In the genomic region with DNA sequence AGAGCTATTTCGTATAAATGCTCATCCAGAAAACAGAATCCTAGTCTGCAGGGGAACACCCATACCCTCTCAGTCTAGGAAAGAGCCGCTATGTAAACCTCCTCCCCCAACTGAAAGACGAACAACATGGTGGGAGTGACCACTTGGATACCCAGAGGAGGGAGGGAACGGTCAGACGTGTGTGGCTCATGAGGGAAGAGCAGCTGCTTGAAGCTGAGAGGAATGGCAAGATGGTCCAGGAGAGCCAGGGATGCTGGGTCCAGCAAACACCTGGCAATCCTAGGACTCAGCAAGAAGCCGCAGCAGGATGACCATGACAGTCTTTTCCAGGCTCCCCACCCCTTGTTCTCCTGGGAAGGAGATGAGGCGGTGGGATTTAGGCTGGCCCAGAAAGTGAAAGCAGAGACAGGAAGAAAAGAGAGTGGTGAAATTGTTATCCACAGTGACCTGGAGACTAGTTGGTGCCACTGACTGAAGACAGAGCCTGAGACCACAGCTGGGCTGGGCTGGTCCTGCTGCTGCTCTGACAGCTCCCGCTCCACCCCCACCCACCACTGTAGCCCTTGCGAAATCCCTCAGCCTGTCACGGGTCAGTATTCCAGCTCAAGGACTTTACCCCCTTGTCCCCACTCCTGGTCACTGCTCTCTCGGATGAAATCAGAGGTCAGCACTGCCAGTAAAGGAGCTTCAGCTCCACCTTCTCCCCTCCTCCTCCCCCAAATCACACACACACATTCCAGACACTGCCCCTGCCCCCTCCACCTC, we compare ENCODE assay signal across 8 cellular contexts. TPM values are rescaled to one million over a fixed set of nuclear protein-coding genes. Genes with fewer than 3 reads are reported as not detected.
DNase-seq lines count a peak whose midpoint lies in the region; ATAC-seq lines count a peak whose summit lies in the region.

No MANE protein-coding gene starts in this region.

- H3K4me3 ChIP-seq in iPS-15b (ENCODE audit: low read depth, low read length) (peak overlapping the region; percentile 33), skeletal muscle tissue (ENCODE audit: low read length in 3 of 3) (peak overlapping the region; percentile 1 to 49 (median 13))

- DNase-seq in HT-29 (ENCODE audit: low spot score) (peak; percentile 57), RKO (ENCODE audit: low spot score) (no peak), cerebellum (ENCODE audit: low spot score) (no peak)

- H3K4me1 ChIP-seq in iPS-15b (ENCODE audit: control insufficient read depth, insufficient read depth, low read length) = peaks cover 34% of the 10 kb centered on the region
- peaks cover 37 to 42% (median 39%) of the 10 kb centered on the region in 3 donors for H3K4me1 ChIP-seq in skeletal muscle tissue (ENCODE audit: control insufficient read depth in 3 of 3, insufficient read depth in 3 of 3, low read length in 3 of 3)

- H3K27ac ChIP-seq in adipose tissue (ENCODE audit: low read depth, low read length) (peak overlapping the region; percentile 20), skeletal muscle tissue (ENCODE audit: low read depth, low read length) (peak overlapping the region; percentile 79)

- peak overlapping the region; percentile 0 for H3K9ac ChIP-seq in iPS-15b (ENCODE audit: low read depth, low read length)
- H3K9ac ChIP-seq in skeletal muscle tissue (ENCODE audit: low read depth in 1 of 3, low read length in 3 of 3) = peak overlapping the region; percentile 30 to 92 (median 56)

- 24 to 50% (median 48%) methylated on average over 11 of the region's 11 CpGs for WGBS in adipose tissue, 3 donors

- ATAC-seq in HG02588 (IDR thresholded peaks at IDR 0.05; ENCODE audit: unreplicated experiment) (no peak), HG03196 (IDR thresholded peaks at IDR 0.05; ENCODE audit: unreplicated experiment) (no peak)

- H3K27me3 ChIP-seq in iPS-15b (ENCODE audit: control insufficient read depth, insufficient read depth, low read length) (no peaks in the 10 kb centered on the region), skeletal muscle tissue (ENCODE audit: control insufficient read depth in 3 of 3, insufficient read depth in 3 of 3, low read length in 3 of 3) (no peaks in the 10 kb centered on the region)

- H3K9me3 ChIP-seq in iPS-15b (ENCODE audit: control insufficient read depth, insufficient read depth, low read length) (no peaks in the 10 kb centered on the region), skeletal muscle tissue (ENCODE audit: control insufficient read depth in 3 of 3, low read length in 3 of 3) (no peaks in the 10 kb centered on the region)

- peaks cover 36% of the 10 kb centered on the region for H3K36me3 ChIP-seq in iPS-15b (ENCODE audit: control insufficient read depth, insufficient read depth, low read length)
- peaks cover 28 to 36% (median 29%) of the 10 kb centered on the region in 3 donors for H3K36me3 ChIP-seq in skeletal muscle tissue (ENCODE audit: control insufficient read depth in 3 of 3, insufficient read depth in 3 of 3, low read length in 3 of 3)

RNA-seq across cellular contexts. Expression of gene CERS2, which starts 3.6 kb away (rescaled TPM):
- 152 and 162 TPM in 2 replicates for total RNA-seq in HT-29 (2014; rRNA removed; shearing (Covaris generic))
- 100 to 1,000 TPM in 2 of 3 donors, 10 to 100 TPM in 1; 86.8 to 134 (median 109) TPM for polyA plus RNA-seq in adipose tissue
- 44.4 TPM for total RNA-seq in skeletal muscle tissue
- 38.6 TPM for total RNA-seq in cerebellum

RNA-seq across cellular contexts. Expression of gene ANXA9, which starts 11.1 kb away (rescaled TPM):
- 49.4 and 50.4 TPM in 2 replicates for total RNA-seq in HT-29 (2014; rRNA removed; shearing (Covaris generic))
- polyA plus RNA-seq in adipose tissue = 10 to 100 TPM in 1 of 3 donors, 1 to 10 TPM in 1, under 1 TPM in 1; 0.15 to 12.8 (median 3.1) TPM
- total RNA-seq in skeletal muscle tissue = not detected
- total RNA-seq in cerebellum = 0.18 TPM

RNA-seq across cellular contexts. Expression of gene MINDY1, which starts 35.7 kb away (rescaled TPM):
- total RNA-seq in HT-29 (2014; rRNA removed; shearing (Covaris generic)) = 19.5 and 19.8 TPM in 2 replicates
- 10 to 100 TPM; 12.0 to 24.0 (median 13.9) TPM for polyA plus RNA-seq in adipose tissue
- 16.2 TPM for total RNA-seq in skeletal muscle tissue
- 18.8 TPM for total RNA-seq in cerebellum

RNA-seq across cellular contexts. Expression of gene PRUNE1, which starts 37.2 kb away (rescaled TPM):
- total RNA-seq in HT-29 (2014; rRNA removed; shearing (Covaris generic)) = 9.3 and 15.4 TPM in 2 replicates
- polyA plus RNA-seq in adipose tissue = 10 to 100 TPM in 1 of 3 donors, 1 to 10 TPM in 2; 8.6 to 14.2 (median 9.9) TPM
- total RNA-seq in skeletal muscle tissue = 9.9 TPM
- total RNA-seq in cerebellum = 16.2 TPM

RNA-seq across cellular contexts. Expression of gene SETDB1, which starts 44.8 kb away (rescaled TPM):
- total RNA-seq in HT-29 (2014; rRNA removed; shearing (Covaris generic)) = 23.6 and 29.2 TPM in 2 replicates
- polyA plus RNA-seq in adipose tissue = 10 to 100 TPM; 13.4 to 15.7 (median 15.1) TPM
- total RNA-seq in skeletal muscle tissue (47.5 TPM), cerebellum (57.9 TPM)

Comparison
In these comparisons a context has a peak if more than half of its experiments do, and no peak if none do; other contexts are left out.
1. RNA of gene ANXA9, which starts 11.1 kb away (total RNA-seq): 49.4 to 50.4 TPM in HT-29; 0.18 TPM in cerebellum (single experiment) and not detected in skeletal muscle tissue (single experiment); every median in the first group is over 10 times any median in the second.